In genomic region chr22:42733394-42733793, GRCh38 we compare ENCODE assay signal across 8 cellular contexts. TPM values are rescaled to one million over a fixed set of nuclear protein-coding genes. Genes with fewer than 3 reads are reported as not detected.
DNase-seq lines count a peak whose midpoint lies in the region; ATAC-seq, FAIRE-seq and TF ChIP-seq lines count a peak whose summit lies in the region.
"Not testable (repeated sequence)": the region's sequence is repeated elsewhere in the genome, so short reads cannot be mapped to it uniquely, and the experiment has no call there.
"Had no signal": no experiment of that assay in that cellular context is flagged by ENCODE, and none has a peak within 500 bp of the region (broad histone marks: within the 10 kb centered on the region; RNA-seq: fewer than 3 reads in every experiment).

No MANE protein-coding gene starts in this region.

- DNase-seq in K562 (ENCODE audit: extremely low read depth in 1 of 4, low spot score in 3 of 4) = not testable (repeated sequence)

- FAIRE-seq in K562 (lab: Jason Lieb, UNC) = not testable (repeated sequence)

- H4K20me1 ChIP-seq in K562 (replicated peaks; ENCODE audit: control insufficient read depth, insufficient read depth, low read length) = not testable (repeated sequence)

- H3K27ac ChIP-seq in HEK293 (ENCODE audit: extremely low read depth, low read depth, low read length); K562 (ENCODE audit: extremely low read depth, low read depth, low read length): not testable (repeated sequence)

- CTCF ChIA-PET in HEK293 (lab: Yijun Ruan, JAX); K562 (lab: Yijun Ruan, JAX; ENCODE audit: low intra/inter-chr PET ratio): not testable (repeated sequence)

- in situ Hi-C loops in K562 (cut with MboI) = not testable (repeated sequence)

- BruUV-seq in K562 (replicated peaks; lab: Mats Ljungman, UMichigan) = not testable (repeated sequence)

- intact Hi-C loops in K562 (cut with micrococcal nuclease) = not testable (repeated sequence)

- peaks cover 0 to 26% of the 10 kb centered on the region in 2 experiments; a peak in 2 of 5 replicates for H3K27me3 ChIP-seq in K562 (ENCODE audit: control insufficient read depth in 2 of 2, insufficient read depth in 2 of 2, low read length in 2 of 2)

- H3K4me2 ChIP-seq in K562 (ENCODE audit: insufficient read depth, low read length) = not testable (repeated sequence)

- H3K9me3 ChIP-seq in HEK293 (ENCODE audit: control insufficient read depth, insufficient read depth, low read depth, low read length); K562 (replicated peaks; ENCODE audit: control insufficient read depth, insufficient read depth, low read depth, low read length): not testable (repeated sequence)

- TF ChIP-seq POLR2A in K562 (conservative IDR thresholded peaks at IDR 0.05) = not testable (repeated sequence)

- H3K79me2 ChIP-seq in K562 (ENCODE audit: control insufficient read depth, insufficient read depth, low read length) = not testable (repeated sequence)

- TF ChIP-seq EP300 in K562 (IDR thresholded peaks at IDR 0.05; ENCODE audit: low read length) = not testable (repeated sequence)

- POLR2A ChIA-PET in HEK293 (lab: Yijun Ruan, JAX) = interaction anchor here (1.0 kb wide), 1 partner anchor 24 kb away, joined by 3 read pairs; no protein-coding TSS in a partner anchor
- POLR2A ChIA-PET in K562 (lab: Yijun Ruan, JAX) = not testable (repeated sequence)

- H3K9me1 ChIP-seq in K562 (ENCODE audit: control insufficient read depth, insufficient read depth, low read length) = not testable (repeated sequence)

- not testable (repeated sequence) for TF ChIP-seq CTCF in HEK293 (tag by site-specific recombination; IDR thresholded peaks at IDR 0.05); K562 (IDR thresholded peaks at IDR 0.05 in 2 of 3, conservative IDR thresholded peaks at IDR 0.05 in 1 of 3; ENCODE audit: insufficient read depth in 2 of 3, low read depth in 1 of 3, low read length in 3 of 3)

- not testable (repeated sequence) for H3K4me1 ChIP-seq in HEK293 (ENCODE audit: control insufficient read depth, insufficient read depth, low read length); K562 (replicated peaks in 1 of 2; ENCODE audit: control insufficient read depth in 2 of 2, insufficient read depth in 2 of 2, low read length in 2 of 2)

- not testable (repeated sequence) for H3K36me3 ChIP-seq in HEK293 (ENCODE audit: control insufficient read depth in 2 of 2, insufficient read depth in 1 of 2, low read length in 2 of 2); K562 (ENCODE audit: control insufficient read depth, insufficient read depth, low read length)

- WGBS in K562 (ENCODE audit: insufficient coverage, low coverage, missing lambda C conversion rate) = 17% methylated on average over 3 of the region's 3 CpGs

- not testable (repeated sequence) for H3K9ac ChIP-seq in K562 (ENCODE audit: insufficient read depth in 1 of 2, low read depth in 2 of 2, low read length in 2 of 2)

- H2AFZ ChIP-seq in K562 (ENCODE audit: low read depth, low read length) = not testable (repeated sequence)

- TF ChIP-seq RAD21 in K562 (CRISPR knock-in tag; conservative IDR thresholded peaks at IDR 0.05 in 1 of 2, IDR thresholded peaks at IDR 0.05 in 1 of 2) = not testable (repeated sequence)

- not testable (repeated sequence) for ATAC-seq in K562

- H3K4me3 ChIP-seq in HEK293 (ENCODE audit: low read depth, low read length); K562: not testable (repeated sequence)

TF ChIP-seq in HEK293, 187 proteins besides CTCF, POLR2A, EP300 and RAD21:
- TF ChIP-seq ZNF146 (tag by site-specific recombination; IDR thresholded peaks at IDR 0.05) = peak; percentile 93
- peak; percentile 58; the same call in 1 of the 2 replicates for TF ChIP-seq ZNF280D (tag by site-specific recombination; IDR thresholded peaks at IDR 0.05)
TF ChIP-seq in HEK293: peak in this region for 2; not testable (repeated sequence) for 185.

TF ChIP-seq in K562, 482 proteins besides CTCF, POLR2A, EP300 and RAD21:
- TF ChIP-seq ZNF146 (CRISPR knock-in tag; IDR thresholded peaks at IDR 0.05; ENCODE audit: unreplicated experiment) = peak; percentile 63

RNA-seq across cellular contexts. Expression of gene A4GALT, which starts 12.7 kb away (rescaled TPM):
- 1.2 TPM in 1 of 2 replicates, not detected in the other for total RNA-seq in K562 (2011; cell fraction: chromatin; rRNA removed; ENCODE audit: low replicate concordance)
- 1.0 TPM in 1 of 2 replicates, not detected in the other for total RNA-seq in K562 (2011; cell fraction: nucleolus; rRNA removed)
- not detected in 2 replicates for total RNA-seq in K562 (2011; cell fraction: nucleoplasm; rRNA removed)
- total RNA-seq in K562 (2014; rRNA removed) = not detected in 2 replicates
- total RNA-seq in K562 (2014; rRNA removed; fragmentation: Illumina TruSeq; extraction: Trizol) = not detected in 2 replicates
- total RNA-seq in K562 (2015; rRNA removed; fragmentation: Illumina TruSeq; extraction: Trizol) = not detected in 2 replicates
- total RNA-seq in K562 (2021) = 0.11 TPM in 1 of 2 replicates, not detected in the other
- 0.07 and 0.27 TPM in 2 replicates for polyA plus RNA-seq in K562 (2011; rRNA removed)
- polyA plus RNA-seq in K562 (2011; cell fraction: cytosol; rRNA removed) = 0.21 and 0.58 TPM in 2 replicates
- polyA plus RNA-seq in K562 (2011; cell fraction: nucleus; rRNA removed) = 0.06 and 0.17 TPM in 2 replicates
- not detected in 2 replicates for polyA plus RNA-seq in K562 (2012)
- polyA plus RNA-seq in K562 (2014; fragmentation: Illumina TruSeq; extraction: Trizol) = not detected in 2 replicates
- polyA plus RNA-seq in K562 (2014; fragmentation: Nextera tagmentation; extraction: Ambion mirVana) = not detected
- not detected in 2 replicates for polyA plus RNA-seq in K562 (2014; rRNA removed)
- polyA minus RNA-seq in K562 (2011; rRNA and poly(A)+ RNA removed) = 0.09 TPM in 1 of 2 replicates, not detected in the other
- polyA minus RNA-seq in K562 (2011; cell fraction: cytosol; rRNA and poly(A)+ RNA removed) = not detected in 2 replicates
- polyA minus RNA-seq in K562 (2011; cell fraction: nucleus; rRNA and poly(A)+ RNA removed) = 0.11 and 0.40 TPM in 2 replicates
- total RNA-seq: CD4-positive, alpha-beta T cell; CD4-positive, CD25-positive, alpha-beta regulatory T cell; CD8-positive, alpha-beta memory T cell; CD8-positive, alpha-beta T cell had no signal
- polyA plus RNA-seq: CD14-positive monocyte; CD4-positive, alpha-beta memory T cell; CD4-positive, CD25-positive, alpha-beta regulatory T cell; CD8-positive, alpha-beta memory T cell had no signal
